In the genomic region with DNA sequence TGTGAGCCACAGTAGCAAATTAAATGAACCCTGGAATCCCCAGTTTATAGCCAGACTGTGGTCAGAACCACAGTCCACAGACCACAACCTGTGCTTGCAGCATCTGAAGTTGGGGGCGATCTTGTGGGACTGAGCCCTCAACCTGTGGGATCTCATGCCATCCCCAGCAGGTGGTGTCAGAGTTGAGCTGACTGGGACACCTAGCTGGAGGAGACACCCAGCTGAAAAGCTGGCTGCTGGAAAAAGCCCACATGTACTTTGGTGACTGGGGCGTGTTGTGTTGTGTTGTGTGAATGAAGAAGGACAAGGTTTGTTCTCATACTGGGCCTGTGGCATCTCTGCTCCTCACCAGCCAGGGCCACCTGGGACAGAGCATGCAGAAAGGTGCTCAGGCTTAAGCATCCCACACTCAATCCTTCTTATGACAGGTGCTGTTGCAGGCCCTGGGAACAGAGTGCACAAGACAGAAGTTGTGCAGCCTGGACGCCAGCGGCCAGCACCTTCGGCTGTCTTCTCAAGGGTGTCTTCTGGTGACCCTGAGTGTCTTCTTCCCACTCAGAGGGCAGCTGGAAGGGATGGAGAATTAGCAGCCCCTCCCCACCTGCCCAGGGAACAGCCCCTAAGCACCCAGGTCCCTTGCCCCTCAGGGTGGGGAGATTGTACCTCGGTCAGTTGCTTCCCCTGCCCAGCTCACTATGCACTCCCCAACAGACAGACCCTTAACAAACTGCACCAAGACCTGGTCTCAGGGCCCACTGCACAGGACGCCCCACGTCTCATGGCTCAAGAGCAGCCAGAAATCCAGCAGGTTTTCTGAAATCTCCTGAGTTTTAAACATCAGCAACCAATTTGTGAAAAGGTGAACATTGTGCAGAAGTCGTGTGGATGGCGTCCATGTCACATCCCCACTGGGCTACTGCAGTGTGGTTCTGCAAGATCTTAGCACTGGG, we compare ENCODE assay signal across 1 cellular context.
TF ChIP-seq lines count a peak whose summit lies in the region.

No MANE protein-coding gene starts in this region.

TF ChIP-seq in HepG2, 621 proteins besides CTCF, POLR2A, EP300 and RAD21:
- no peak for TF ChIP-seq NONO (IDR thresholded peaks at IDR 0.05)
- no peak for TF ChIP-seq NONO (CRISPR knock-in tag; conservative IDR thresholded peaks at IDR 0.05)
- TF ChIP-seq ZNF136 (CRISPR knock-in tag; IDR thresholded peaks at IDR 0.05; ENCODE audit: low read depth): no peak
- TF ChIP-seq ZNF569 (CRISPR knock-in tag; IDR thresholded peaks at IDR 0.05; ENCODE audit: borderline replicate concordance): no peak
- no peak for TF ChIP-seq HOXA7 (CRISPR knock-in tag; IDR thresholded peaks at IDR 0.05)
- TF ChIP-seq DPF2 (CRISPR knock-in tag; IDR thresholded peaks at IDR 0.05; ENCODE audit: borderline replicate concordance, low read depth): no peak
- TF ChIP-seq RAD51 (IDR thresholded peaks at IDR 0.05; ENCODE audit: borderline replicate concordance): no peak
- TF ChIP-seq ZNF510 (CRISPR knock-in tag; IDR thresholded peaks at IDR 0.05; ENCODE audit: low read depth): 0 out of 2 replicates have a peak, but pooled peaks have one; percentile 0
- TF ChIP-seq RFXAP (CRISPR knock-in tag; IDR thresholded peaks at IDR 0.05; ENCODE audit: borderline replicate concordance): no peak
- TF ChIP-seq, protein P1, sequence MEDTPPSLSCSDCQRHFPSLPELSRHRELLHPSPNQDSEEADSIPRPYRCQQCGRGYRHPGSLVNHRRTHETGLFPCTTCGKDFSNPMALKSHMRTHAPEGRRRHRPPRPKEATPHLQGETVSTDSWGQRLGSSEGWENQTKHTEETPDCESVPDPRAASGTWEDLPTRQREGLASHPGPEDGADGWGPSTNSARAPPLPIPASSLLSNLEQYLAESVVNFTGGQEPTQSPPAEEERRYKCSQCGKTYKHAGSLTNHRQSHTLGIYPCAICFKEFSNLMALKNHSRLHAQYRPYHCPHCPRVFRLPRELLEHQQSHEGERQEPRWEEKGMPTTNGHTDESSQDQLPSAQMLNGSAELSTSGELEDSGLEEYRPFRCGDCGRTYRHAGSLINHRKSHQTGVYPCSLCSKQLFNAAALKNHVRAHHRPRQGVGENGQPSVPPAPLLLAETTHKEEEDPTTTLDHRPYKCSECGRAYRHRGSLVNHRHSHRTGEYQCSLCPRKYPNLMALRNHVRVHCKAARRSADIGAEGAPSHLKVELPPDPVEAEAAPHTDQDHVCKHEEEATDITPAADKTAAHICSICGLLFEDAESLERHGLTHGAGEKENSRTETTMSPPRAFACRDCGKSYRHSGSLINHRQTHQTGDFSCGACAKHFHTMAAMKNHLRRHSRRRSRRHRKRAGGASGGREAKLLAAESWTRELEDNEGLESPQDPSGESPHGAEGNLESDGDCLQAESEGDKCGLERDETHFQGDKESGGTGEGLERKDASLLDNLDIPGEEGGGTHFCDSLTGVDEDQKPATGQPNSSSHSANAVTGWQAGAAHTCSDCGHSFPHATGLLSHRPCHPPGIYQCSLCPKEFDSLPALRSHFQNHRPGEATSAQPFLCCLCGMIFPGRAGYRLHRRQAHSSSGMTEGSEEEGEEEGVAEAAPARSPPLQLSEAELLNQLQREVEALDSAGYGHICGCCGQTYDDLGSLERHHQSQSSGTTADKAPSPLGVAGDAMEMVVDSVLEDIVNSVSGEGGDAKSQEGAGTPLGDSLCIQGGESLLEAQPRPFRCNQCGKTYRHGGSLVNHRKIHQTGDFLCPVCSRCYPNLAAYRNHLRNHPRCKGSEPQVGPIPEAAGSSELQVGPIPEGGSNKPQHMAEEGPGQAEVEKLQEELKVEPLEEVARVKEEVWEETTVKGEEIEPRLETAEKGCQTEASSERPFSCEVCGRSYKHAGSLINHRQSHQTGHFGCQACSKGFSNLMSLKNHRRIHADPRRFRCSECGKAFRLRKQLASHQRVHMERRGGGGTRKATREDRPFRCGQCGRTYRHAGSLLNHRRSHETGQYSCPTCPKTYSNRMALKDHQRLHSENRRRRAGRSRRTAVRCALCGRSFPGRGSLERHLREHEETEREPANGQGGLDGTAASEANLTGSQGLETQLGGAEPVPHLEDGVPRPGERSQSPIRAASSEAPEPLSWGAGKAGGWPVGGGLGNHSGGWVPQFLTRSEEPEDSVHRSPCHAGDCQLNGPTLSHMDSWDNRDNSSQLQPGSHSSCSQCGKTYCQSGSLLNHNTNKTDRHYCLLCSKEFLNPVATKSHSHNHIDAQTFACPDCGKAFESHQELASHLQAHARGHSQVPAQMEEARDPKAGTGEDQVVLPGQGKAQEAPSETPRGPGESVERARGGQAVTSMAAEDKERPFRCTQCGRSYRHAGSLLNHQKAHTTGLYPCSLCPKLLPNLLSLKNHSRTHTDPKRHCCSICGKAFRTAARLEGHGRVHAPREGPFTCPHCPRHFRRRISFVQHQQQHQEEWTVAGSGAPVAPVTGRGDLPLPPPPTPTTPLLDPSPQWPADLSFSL (CRISPR knock-in tag; IDR thresholded peaks at IDR 0.05): peak; percentile 47; the same call in 1 of the 2 replicates
- TF ChIP-seq NRL (CRISPR knock-in tag; IDR thresholded peaks at IDR 0.05; ENCODE audit: borderline replicate concordance): no peak
- TF ChIP-seq SOX13 (IDR thresholded peaks at IDR 0.05): no peak
- TF ChIP-seq SOX13 (CRISPR knock-in tag; conservative IDR thresholded peaks at IDR 0.05 in 1 of 2, IDR thresholded peaks at IDR 0.05 in 1 of 2): no peak
- TF ChIP-seq RARG (CRISPR knock-in tag; IDR thresholded peaks at IDR 0.05; ENCODE audit: low read depth): no peak
- TF ChIP-seq, protein P2, sequence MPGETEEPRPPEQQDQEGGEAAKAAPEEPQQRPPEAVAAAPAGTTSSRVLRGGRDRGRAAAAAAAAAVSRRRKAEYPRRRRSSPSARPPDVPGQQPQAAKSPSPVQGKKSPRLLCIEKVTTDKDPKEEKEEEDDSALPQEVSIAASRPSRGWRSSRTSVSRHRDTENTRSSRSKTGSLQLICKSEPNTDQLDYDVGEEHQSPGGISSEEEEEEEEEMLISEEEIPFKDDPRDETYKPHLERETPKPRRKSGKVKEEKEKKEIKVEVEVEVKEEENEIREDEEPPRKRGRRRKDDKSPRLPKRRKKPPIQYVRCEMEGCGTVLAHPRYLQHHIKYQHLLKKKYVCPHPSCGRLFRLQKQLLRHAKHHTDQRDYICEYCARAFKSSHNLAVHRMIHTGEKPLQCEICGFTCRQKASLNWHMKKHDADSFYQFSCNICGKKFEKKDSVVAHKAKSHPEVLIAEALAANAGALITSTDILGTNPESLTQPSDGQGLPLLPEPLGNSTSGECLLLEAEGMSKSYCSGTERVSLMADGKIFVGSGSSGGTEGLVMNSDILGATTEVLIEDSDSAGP (CRISPR knock-in tag; IDR thresholded peaks at IDR 0.05; ENCODE audit: borderline replicate concordance): 0 out of 2 replicates have a peak, but pooled peaks have one; percentile 26
- TF ChIP-seq, protein P3, sequence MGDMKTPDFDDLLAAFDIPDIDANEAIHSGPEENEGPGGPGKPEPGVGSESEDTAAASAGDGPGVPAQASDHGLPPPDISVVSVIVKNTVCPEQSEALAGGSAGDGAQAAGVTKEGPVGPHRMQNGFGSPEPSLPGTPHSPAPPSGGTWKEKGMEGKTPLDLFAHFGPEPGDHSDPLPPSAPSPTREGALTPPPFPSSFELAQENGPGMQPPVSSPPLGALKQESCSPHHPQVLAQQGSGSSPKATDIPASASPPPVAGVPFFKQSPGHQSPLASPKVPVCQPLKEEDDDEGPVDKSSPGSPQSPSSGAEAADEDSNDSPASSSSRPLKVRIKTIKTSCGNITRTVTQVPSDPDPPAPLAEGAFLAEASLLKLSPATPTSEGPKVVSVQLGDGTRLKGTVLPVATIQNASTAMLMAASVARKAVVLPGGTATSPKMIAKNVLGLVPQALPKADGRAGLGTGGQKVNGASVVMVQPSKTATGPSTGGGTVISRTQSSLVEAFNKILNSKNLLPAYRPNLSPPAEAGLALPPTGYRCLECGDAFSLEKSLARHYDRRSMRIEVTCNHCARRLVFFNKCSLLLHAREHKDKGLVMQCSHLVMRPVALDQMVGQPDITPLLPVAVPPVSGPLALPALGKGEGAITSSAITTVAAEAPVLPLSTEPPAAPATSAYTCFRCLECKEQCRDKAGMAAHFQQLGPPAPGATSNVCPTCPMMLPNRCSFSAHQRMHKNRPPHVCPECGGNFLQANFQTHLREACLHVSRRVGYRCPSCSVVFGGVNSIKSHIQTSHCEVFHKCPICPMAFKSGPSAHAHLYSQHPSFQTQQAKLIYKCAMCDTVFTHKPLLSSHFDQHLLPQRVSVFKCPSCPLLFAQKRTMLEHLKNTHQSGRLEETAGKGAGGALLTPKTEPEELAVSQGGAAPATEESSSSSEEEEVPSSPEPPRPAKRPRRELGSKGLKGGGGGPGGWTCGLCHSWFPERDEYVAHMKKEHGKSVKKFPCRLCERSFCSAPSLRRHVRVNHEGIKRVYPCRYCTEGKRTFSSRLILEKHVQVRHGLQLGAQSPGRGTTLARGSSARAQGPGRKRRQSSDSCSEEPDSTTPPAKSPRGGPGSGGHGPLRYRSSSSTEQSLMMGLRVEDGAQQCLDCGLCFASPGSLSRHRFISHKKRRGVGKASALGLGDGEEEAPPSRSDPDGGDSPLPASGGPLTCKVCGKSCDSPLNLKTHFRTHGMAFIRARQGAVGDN (CRISPR knock-in tag; IDR thresholded peaks at IDR 0.05): 0 out of 2 replicates have a peak, but pooled peaks have one; percentile 27
- TF ChIP-seq, protein P4, sequence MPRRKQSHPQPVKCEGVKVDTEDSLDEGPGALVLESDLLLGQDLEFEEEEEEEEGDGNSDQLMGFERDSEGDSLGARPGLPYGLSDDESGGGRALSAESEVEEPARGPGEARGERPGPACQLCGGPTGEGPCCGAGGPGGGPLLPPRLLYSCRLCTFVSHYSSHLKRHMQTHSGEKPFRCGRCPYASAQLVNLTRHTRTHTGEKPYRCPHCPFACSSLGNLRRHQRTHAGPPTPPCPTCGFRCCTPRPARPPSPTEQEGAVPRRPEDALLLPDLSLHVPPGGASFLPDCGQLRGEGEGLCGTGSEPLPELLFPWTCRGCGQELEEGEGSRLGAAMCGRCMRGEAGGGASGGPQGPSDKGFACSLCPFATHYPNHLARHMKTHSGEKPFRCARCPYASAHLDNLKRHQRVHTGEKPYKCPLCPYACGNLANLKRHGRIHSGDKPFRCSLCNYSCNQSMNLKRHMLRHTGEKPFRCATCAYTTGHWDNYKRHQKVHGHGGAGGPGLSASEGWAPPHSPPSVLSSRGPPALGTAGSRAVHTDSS (CRISPR knock-in tag; conservative IDR thresholded peaks at IDR 0.05): no peak
- TF ChIP-seq, protein P5, sequence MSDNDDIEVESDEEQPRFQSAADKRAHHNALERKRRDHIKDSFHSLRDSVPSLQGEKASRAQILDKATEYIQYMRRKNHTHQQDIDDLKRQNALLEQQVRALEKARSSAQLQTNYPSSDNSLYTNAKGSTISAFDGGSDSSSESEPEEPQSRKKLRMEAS (IDR thresholded peaks at IDR 0.05): no peak
- TF ChIP-seq ZNF160 (CRISPR knock-in tag; IDR thresholded peaks at IDR 0.05): no peak
- 0 out of 2 replicates have a peak, but pooled peaks have one; percentile 46 for TF ChIP-seq ZNF768 (CRISPR knock-in tag; IDR thresholded peaks at IDR 0.05)
- TF ChIP-seq ZNF33A (CRISPR knock-in tag; IDR thresholded peaks at IDR 0.05; ENCODE audit: borderline replicate concordance): no peak
